In genomic region chr5:101482931-101483330, GRCh38 we compare ENCODE assay signal across 19 cellular contexts.
DNase-seq lines count a peak whose midpoint lies in the region; ATAC-seq and TF ChIP-seq lines count a peak whose summit lies in the region.
"Had no signal": no experiment of that assay in that cellular context is flagged by ENCODE, and none has a peak within 500 bp of the region (broad histone marks: within the 10 kb centered on the region; RNA-seq: fewer than 3 reads in every experiment).

No MANE protein-coding gene starts in this region.

- 50% methylated on average over 1 of the region's 3 CpGs for WGBS in mammary epithelial cell (ENCODE audit: low coverage, missing lambda C conversion rate)

- H3K4me3 ChIP-seq in mammary epithelial cell (replicated peaks in 1 of 3; ENCODE audit: insufficient read depth in 1 of 3, low read depth in 2 of 3, low read length in 3 of 3) (no peak overlapping the region), PC-3 (ENCODE audit: low read length) (no peak overlapping the region)
- H3K4me3 ChIP-seq: K562, SJCRH30 had no signal

- dilution Hi-C loops in mammary epithelial cell (cut with HindIII; ENCODE audit: low sequenced_read_pairs), result no loop called here

- H3K79me2 ChIP-seq in mammary epithelial cell (ENCODE audit: insufficient read depth, low read length) (no peaks in the 10 kb centered on the region), PC-3 (ENCODE audit: low read length) (no peaks in the 10 kb centered on the region)

- DNase-seq in mammary epithelial cell, result no peak
- DNase-seq in MCF 10A (ENCODE audit: unreplicated experiment), result no peak
- DNase-seq in PC-3, result no peak
- peak; percentile 13 for DNase-seq in glomerular visceral epithelial cell (ENCODE audit: extremely low spot score)
- DNase-seq in renal cortical epithelial cell (ENCODE audit: low read depth), result peak; percentile 41
- no peak for DNase-seq in stimulated activated naive CD8-positive, alpha-beta T cell treated with anti-CD3 and anti-CD28 coated beads, Interleukin-15, Interleukin-2, amounts not matched to agents 100 U/mL and 50 U/mL, for 24 hours
- DNase-seq in DMS 273 treated with DMSO at 0.1 percent for 48 hours (lab: John Stamatoyannopoulos, UW), result no peak
- DNase-seq in C1 segment of cervical spinal cord (lab: John Stamatoyannopoulos, UW), result no peak
- DNase-seq: 8988T, DMS79, H7, HFFc6, NCI-H1105, NCI-H2029 treated with DMSO at 0.1 percent for 48 hours, NCI-H2171 treated with DMSO at 0.1 percent for 48 hours, NCI-H526 had no signal

- H3K4me1 ChIP-seq in mammary epithelial cell (ENCODE audit: insufficient read depth, low read length), result no peaks in the 10 kb centered on the region
- H3K4me1 ChIP-seq in PC-3 (ENCODE audit: insufficient read depth, low read length), result no peaks in the 10 kb centered on the region
- H3K4me1 ChIP-seq: SJCRH30 had no signal

- H4K20me1 ChIP-seq in mammary epithelial cell (ENCODE audit: insufficient read depth, low read length) (no peaks in the 10 kb centered on the region), PC-3 (ENCODE audit: low read length) (no peaks in the 10 kb centered on the region)

- no peaks in the 10 kb centered on the region for H3K9me3 Mint-ChIP-seq in MCF 10A (ENCODE audit: unreplicated experiment)

- ATAC-seq in PC-3, result no peak
- ATAC-seq in stimulated activated naive CD8-positive, alpha-beta T cell treated with anti-CD3 and anti-CD28 coated beads, Interleukin-15, Interleukin-2, amounts not matched to agents 100 U/mL and 50 U/mL, for 24 hours, result no peak
- ATAC-seq: K562 had no signal

- H3K4me3 Mint-ChIP-seq in MCF 10A (ENCODE audit: unreplicated experiment), result no peak overlapping the region
- H3K4me3 Mint-ChIP-seq: CD14-positive monocyte, HFFc6 had no signal

- no peaks in the 10 kb centered on the region for H3K36me3 ChIP-seq in mammary epithelial cell (ENCODE audit: insufficient read depth, low read length)
- H3K36me3 ChIP-seq in PC-3 (ENCODE audit: low read depth, low read length), result no peaks in the 10 kb centered on the region
- H3K36me3 ChIP-seq: SJCRH30 had no signal

- CTCF ChIA-PET in mammary epithelial cell (lab: Charles Lee; ENCODE audit: low non-redundant PET) (no interaction called here), MCF 10A (lab: Yijun Ruan, JAX) (interaction anchor here (1.3 kb wide), 1 partner anchor 47 kb away, joined by 3 read pairs; no protein-coding TSS in a partner anchor), PC-3 (lab: Charles Lee) (no interaction called here)

- no peak for TF ChIP-seq CTCF in mammary epithelial cell (conservative IDR thresholded peaks at IDR 0.05 in 1 of 2, IDR thresholded peaks at IDR 0.05 in 1 of 2; ENCODE audit: extremely low read depth in 1 of 2, insufficient read depth in 1 of 2, low read depth in 1 of 2, low read length in 2 of 2)
- no peak for TF ChIP-seq CTCF in MCF 10A (IDR thresholded peaks at IDR 0.05; ENCODE audit: unreplicated experiment)
- no peak for TF ChIP-seq CTCF in PC-3 (conservative IDR thresholded peaks at IDR 0.05; ENCODE audit: low read depth, low read length)

- no peaks in the 10 kb centered on the region for H3K36me3 Mint-ChIP-seq in MCF 10A (ENCODE audit: insufficient read depth, unreplicated experiment)
- H3K36me3 Mint-ChIP-seq: CD14-positive monocyte had no signal

- H3K4me2 ChIP-seq in mammary epithelial cell (ENCODE audit: insufficient read depth, low read depth, low read length), result no peak overlapping the region
- no peak overlapping the region for H3K4me2 ChIP-seq in PC-3 (ENCODE audit: low read length)

- intact Hi-C loops in mammary epithelial cell (cut with micrococcal nuclease) (no loop called here), MCF 10A (cut with micrococcal nuclease) (no loop called here), PC-3 (cut with micrococcal nuclease) (no loop called here)

- H3K27ac ChIP-seq in mammary epithelial cell (ENCODE audit: insufficient read depth, low read depth, low read length) (no peak overlapping the region), PC-3 (ENCODE audit: low read length) (no peak overlapping the region)
- H3K27ac ChIP-seq: SJCRH30 had no signal

- H3K9ac ChIP-seq in mammary epithelial cell (ENCODE audit: insufficient read depth, low read length) (no peak overlapping the region), PC-3 (ENCODE audit: low read length) (no peak overlapping the region)

- H3K9me2 ChIP-seq in PC-3 (replicated peaks; ENCODE audit: low read length), result no peaks in the 10 kb centered on the region

- H3K27me3 Mint-ChIP-seq in MCF 10A (ENCODE audit: insufficient read depth, unreplicated experiment), result no peaks in the 10 kb centered on the region

- no peaks in the 10 kb centered on the region for H3F3A ChIP-seq in PC-3 (ENCODE audit: low read length, unreplicated experiment)

- POLR2A ChIA-PET in MCF 10A (lab: Yijun Ruan, JAX), result no interaction called here
- POLR2A ChIA-PET in PC-3 (lab: Charles Lee; ENCODE audit: unreplicated experiment), result no interaction called here

- H3K4me1 Mint-ChIP-seq in MCF 10A (ENCODE audit: insufficient read depth, unreplicated experiment), result no peaks in the 10 kb centered on the region
- H3K4me1 Mint-ChIP-seq: CD14-positive monocyte had no signal

- H3K27me3 ChIP-seq in mammary epithelial cell (ENCODE audit: insufficient read depth, low read length), result no peaks in the 10 kb centered on the region
- no peaks in the 10 kb centered on the region for H3K27me3 ChIP-seq in PC-3 (ENCODE audit: low read length)
- H3K27me3 ChIP-seq: SJCRH30 had no signal

- peak overlapping the region; percentile 67 for H2AFZ ChIP-seq in mammary epithelial cell (ENCODE audit: low read depth, low read length)
- 0 out of 2 replicates have a peak overlapping the region, but pooled peaks have one; percentile 18 for H2AFZ ChIP-seq in PC-3 (ENCODE audit: low read length)

- no TSS peak for BruUV-seq in mammary epithelial cell (replicated peaks; lab: Mats Ljungman, UMichigan)
- no TSS peak for BruUV-seq in MCF 10A (replicated peaks; lab: Mats Ljungman, UMichigan)
- no TSS peak for BruUV-seq in PC-3 (replicated peaks; lab: Mats Ljungman, UMichigan)

- in situ Hi-C loops in mammary epithelial cell (cut with MboI; ENCODE audit: low sequenced_read_pairs in 2 of 2), result no loop called here

- no peak overlapping the region for H3K27ac Mint-ChIP-seq in MCF 10A (ENCODE audit: low read depth, unreplicated experiment)
- H3K27ac Mint-ChIP-seq: CD14-positive monocyte, HFFc6 had no signal

- H3K9me3 ChIP-seq in mammary epithelial cell (replicated peaks; ENCODE audit: insufficient read depth, low read length) (no peaks in the 10 kb centered on the region), PC-3 (ENCODE audit: low read length) (no peaks in the 10 kb centered on the region; the same call in 1 of the 2 replicates)
- H3K9me3 ChIP-seq: SJCRH30 had no signal

Comparison
In these comparisons a context has a peak if more than half of its experiments do, and no peak if none do; other contexts are left out.
1. DNase-seq: peak in glomerular visceral epithelial cell (single experiment) and renal cortical epithelial cell (single experiment); none in mammary epithelial cell (single experiment), MCF 10A (single experiment), PC-3 (single experiment), stimulated activated naive CD8-positive, alpha-beta T cell treated with anti-CD3 and anti-CD28 coated beads, Interleukin-15, Interleukin-2, amounts not matched to agents 100 U/mL and 50 U/mL, for 24 hours (single experiment), DMS 273 treated with DMSO at 0.1 percent for 48 hours (single experiment) and C1 segment of cervical spinal cord (0 of 14).